In the genomic region with DNA sequence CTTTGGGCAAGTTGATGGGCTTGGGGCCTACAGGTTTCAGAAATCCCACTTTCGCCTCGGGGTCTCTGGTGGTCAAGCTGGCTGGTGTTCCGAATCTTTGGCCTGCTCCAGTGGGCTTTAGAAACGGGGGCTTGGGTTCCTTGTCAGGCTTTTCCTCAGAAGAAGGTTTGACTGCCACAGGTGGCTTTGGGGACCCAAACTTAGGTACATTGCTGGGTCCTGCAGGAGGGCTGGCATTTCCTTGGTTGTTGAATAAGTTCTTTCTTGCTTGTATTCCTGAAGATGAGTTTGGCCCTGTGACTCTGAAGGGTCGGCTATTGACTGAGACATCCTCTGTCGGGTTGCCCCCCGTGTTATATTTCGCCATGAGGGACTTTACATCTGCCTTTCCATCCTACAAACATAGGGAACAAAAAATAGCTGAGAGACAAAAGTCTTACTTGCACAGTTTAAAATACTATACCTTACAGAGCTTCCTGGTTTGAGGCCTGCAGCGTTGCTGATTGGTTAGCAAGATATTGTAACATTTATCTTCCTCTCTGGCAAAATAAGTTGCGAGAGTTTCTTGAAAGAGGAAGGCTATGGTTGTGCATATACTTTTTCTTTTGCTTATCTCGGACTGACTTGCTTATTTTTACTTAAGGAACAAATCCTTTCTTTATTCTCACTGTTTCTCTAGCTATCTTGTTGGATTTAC, we compare ENCODE assay signal across 13 cellular contexts. TPM values are rescaled to one million over a fixed set of nuclear protein-coding genes. Genes with fewer than 3 reads are reported as not detected.
DNase-seq lines count a peak whose midpoint lies in the region; ATAC-seq and TF ChIP-seq lines count a peak whose summit lies in the region.
"Had no signal": no experiment of that assay in that cellular context is flagged by ENCODE, and none has a peak within 500 bp of the region (broad histone marks: within the 10 kb centered on the region; RNA-seq: fewer than 3 reads in every experiment).

No MANE protein-coding gene starts in this region.

- DNase-seq in activated CD4-positive, alpha-beta T cell treated with anti-CD3 and anti-CD28 coated beads for 48 hours: peak; percentile 41
- DNase-seq in activated CD4-positive, alpha-beta T cell treated with anti-CD3 and anti-CD28 coated beads for 4 hours: no peak
- peak; percentile 82 for DNase-seq in NOMO-1 treated with dmso at 0.1 percent for 144 hours (lab: John Stamatoyannopoulos, UW; ENCODE audit: unreplicated experiment)
- no peak for DNase-seq in activated naive CD8-positive, alpha-beta T cell treated with anti-CD3 and anti-CD28 coated beads for 36 hours
- DNase-seq in HT-29 (ENCODE audit: low spot score): no peak
- DNase-seq in HuH-7 (ENCODE audit: low spot score): no peak
- DNase-seq: activated CD8-positive, alpha-beta memory T cell treated with anti-CD3 and anti-CD28 coated beads, Interleukin-2, amount 50 U/mL, for 4 hours; foreskin melanocyte; IMR-90 had no signal

- H3K9me3 Mint-ChIP-seq in activated naive CD8-positive, alpha-beta T cell treated with anti-CD3 and anti-CD28 coated beads for 36 hours: no peaks in the 10 kb centered on the region

- H3K36me3 ChIP-seq in neutrophil: peaks cover 37% of the 10 kb centered on the region

- H3K4me1 ChIP-seq in neutrophil (ENCODE audit: control insufficient read depth in 1 of 2, insufficient read depth in 1 of 2, low read depth in 1 of 2, low read length in 1 of 2): peaks cover 94 to 98% of the 10 kb centered on the region in 2 experiments

- H3K4me1 Mint-ChIP-seq in activated naive CD8-positive, alpha-beta T cell treated with anti-CD3 and anti-CD28 coated beads for 36 hours: peaks cover 39% of the 10 kb centered on the region

- peak overlapping the region; percentile 50 to 65 for H3K4me3 ChIP-seq in neutrophil (ENCODE audit: low read depth in 1 of 2, low read length in 1 of 2)
- H3K4me3 ChIP-seq: SK-N-MC had no signal

- H3K27ac ChIP-seq in neutrophil: peak overlapping the region; percentile 88
- H3K27ac ChIP-seq: SK-N-MC had no signal

- peaks cover 15% of the 10 kb centered on the region for H3K36me3 Mint-ChIP-seq in activated naive CD8-positive, alpha-beta T cell treated with anti-CD3 and anti-CD28 coated beads for 36 hours

- H3K27me3 Mint-ChIP-seq in activated naive CD8-positive, alpha-beta T cell treated with anti-CD3 and anti-CD28 coated beads for 36 hours: no peaks in the 10 kb centered on the region

- H3K27me3 ChIP-seq in neutrophil: no peaks in the 10 kb centered on the region

- H3K27ac Mint-ChIP-seq in activated naive CD8-positive, alpha-beta T cell treated with anti-CD3 and anti-CD28 coated beads for 36 hours: peak overlapping the region; percentile 98

- no peak for ATAC-seq in HG03159 (IDR thresholded peaks at IDR 0.05; ENCODE audit: unreplicated experiment)
- ATAC-seq: left lobe of liver had no signal

- H3K9me3 ChIP-seq in neutrophil: no peaks in the 10 kb centered on the region

- H3K4me3 Mint-ChIP-seq in activated naive CD8-positive, alpha-beta T cell treated with anti-CD3 and anti-CD28 coated beads for 36 hours: peak overlapping the region; percentile 94

- no peak for TF ChIP-seq CTCF in neutrophil (IDR thresholded peaks at IDR 0.05)

RNA-seq across cellular contexts. Expression of gene FYB1, which starts 16.6 kb away (rescaled TPM):
- 10 to 100 TPM; 71.3 to 74.1 TPM for total RNA-seq in activated naive CD8-positive, alpha-beta T cell treated with anti-CD3 and anti-CD28 coated beads for 36 hours
- total RNA-seq in HT-29 (2014; rRNA removed; shearing (Covaris generic)): not detected in 2 replicates
- total RNA-seq: IMR-90 had no signal

Comparison
In these comparisons a context has a peak if more than half of its experiments do, and no peak if none do; other contexts are left out.
1. DNase-seq: peak in activated CD4-positive, alpha-beta T cell treated with anti-CD3 and anti-CD28 coated beads for 48 hours (single experiment) and NOMO-1 treated with dmso at 0.1 percent for 144 hours (single experiment); none in activated CD4-positive, alpha-beta T cell treated with anti-CD3 and anti-CD28 coated beads for 4 hours (0 of 2), activated naive CD8-positive, alpha-beta T cell treated with anti-CD3 and anti-CD28 coated beads for 36 hours (single experiment), HT-29 (single experiment) and HuH-7 (single experiment).
2. RNA of gene FYB1, which starts 16.6 kb away (total RNA-seq): 71.3 to 74.1 TPM in activated naive CD8-positive, alpha-beta T cell treated with anti-CD3 and anti-CD28 coated beads for 36 hours; not detected in HT-29; every median in the first group is over 10 times any median in the second.